10 cellular contexts compared by ENCODE assay signal in the genomic region with DNA sequence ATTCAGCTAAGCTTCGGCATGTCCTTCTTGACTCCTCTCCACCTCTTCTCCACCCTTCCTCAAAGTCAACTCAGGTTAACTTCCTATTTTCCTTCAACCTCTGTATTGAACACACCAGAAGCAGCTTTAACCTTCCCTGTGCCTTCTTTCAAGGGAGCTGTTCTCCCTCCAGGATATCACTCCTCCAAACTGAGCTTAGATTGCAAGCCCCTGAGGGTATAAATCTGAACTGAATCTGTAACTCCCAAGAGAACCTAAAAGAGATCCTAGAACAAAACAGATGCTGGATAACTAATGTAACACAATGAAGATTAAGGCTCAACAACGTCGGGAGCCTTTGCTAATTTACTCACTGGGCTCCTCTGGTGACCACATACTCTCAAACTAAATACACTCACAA. TPM values are rescaled to one million over a fixed set of nuclear protein-coding genes. Genes with fewer than 3 reads are reported as not detected.
DNase-seq lines count a peak whose midpoint lies in the region; ATAC-seq and TF ChIP-seq lines count a peak whose summit lies in the region.
"Had no signal": no experiment of that assay in that cellular context is flagged by ENCODE, and none has a peak within 500 bp of the region (broad histone marks: within the 10 kb centered on the region; RNA-seq: fewer than 3 reads in every experiment).

No MANE protein-coding gene starts in this region.

- peaks cover 11% of the 10 kb centered on the region for H3K36me3 ChIP-seq in neutrophil

- no peaks in the 10 kb centered on the region for H3K27me3 ChIP-seq in neutrophil

- peak overlapping the region; percentile 93 for H3K27ac ChIP-seq in neutrophil

- TF ChIP-seq CTCF in epithelial cell of proximal tubule (conservative IDR thresholded peaks at IDR 0.05; ENCODE audit: low read depth, low read length): no peak
- TF ChIP-seq CTCF in neutrophil (IDR thresholded peaks at IDR 0.05): no peak

- H3K9me3 ChIP-seq in neutrophil: no peaks in the 10 kb centered on the region

- DNase-seq in NOMO-1 treated with DMSO at 0.1 percent for 48 hours (lab: John Stamatoyannopoulos, UW; ENCODE audit: unreplicated experiment) (peak; percentile 47), NOMO-1 treated with dmso at 0.1 percent for 144 hours (lab: John Stamatoyannopoulos, UW; ENCODE audit: unreplicated experiment) (no peak), NCI-H69 (lab: John Stamatoyannopoulos, UW) (peak; percentile 11), epithelial cell of proximal tubule (ENCODE audit: low read depth) (no peak), mucosa of gallbladder (ENCODE audit: low spot score) (no peak)
- DNase-seq: NCI-H1436 treated with DMSO at 0.1 percent for 48 hours had no signal

- peak overlapping the region; percentile 95 for H3K4me3 ChIP-seq in epithelial cell of proximal tubule (ENCODE audit: low read depth, low read length)
- peak overlapping the region; percentile 90 to 94 for H3K4me3 ChIP-seq in neutrophil (ENCODE audit: low read depth in 1 of 2, low read length in 1 of 2)

- peaks cover 53% of the 10 kb centered on the region in 2 experiments for H3K4me1 ChIP-seq in neutrophil (ENCODE audit: control insufficient read depth in 1 of 2, insufficient read depth in 1 of 2, low read depth in 1 of 2, low read length in 1 of 2)

- ATAC-seq in GM18868 (IDR thresholded peaks at IDR 0.05; ENCODE audit: unreplicated experiment): no peak
- no peak for ATAC-seq in GM21381 (IDR thresholded peaks at IDR 0.05; ENCODE audit: unreplicated experiment)

RNA-seq across cellular contexts. Expression of a gene that starts 1.1 kb away (rescaled TPM):
- total RNA-seq in epithelial cell of proximal tubule: 0.63 and 0.87 TPM in 2 replicates
- total RNA-seq in mucosa of gallbladder: 8.1 TPM
- total RNA-seq: dermis microvascular lymphatic vessel endothelial cell had no signal

Comparison
In these comparisons a context has a peak if more than half of its experiments do, and no peak if none do; other contexts are left out.
1. DNase-seq: peak in NOMO-1 treated with DMSO at 0.1 percent for 48 hours (single experiment) and NCI-H69 (single experiment); none in NOMO-1 treated with dmso at 0.1 percent for 144 hours (single experiment), epithelial cell of proximal tubule (single experiment) and mucosa of gallbladder (single experiment).